ENCODE assay signal across 2 cellular contexts in the genomic region with DNA sequence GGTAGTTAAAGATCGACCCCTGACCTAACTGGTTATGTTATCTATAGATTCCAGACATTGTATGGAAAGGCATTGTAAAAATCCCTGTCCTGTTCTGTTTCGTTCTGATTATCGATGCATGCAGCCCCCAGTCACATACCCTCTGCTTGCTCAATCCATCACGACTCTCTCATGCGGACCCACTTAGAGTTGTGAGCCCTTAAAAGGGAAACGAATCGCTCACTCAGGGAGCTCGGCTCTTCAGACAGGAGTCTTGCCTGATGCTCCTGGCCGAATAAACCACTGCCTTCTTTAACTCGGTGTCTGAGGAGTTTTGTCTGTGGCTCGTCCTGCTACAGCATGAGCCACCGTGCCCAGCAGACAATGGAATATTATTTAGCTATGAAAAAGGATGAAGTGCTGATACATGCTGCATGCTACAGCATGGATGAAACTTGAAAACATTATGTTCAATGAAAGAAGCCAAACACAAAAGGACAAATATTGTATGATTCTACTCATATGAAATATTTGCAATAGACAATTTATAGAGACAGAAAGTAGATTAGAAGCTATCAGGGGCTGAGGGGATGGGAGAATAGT.
TF ChIP-seq lines count a peak whose summit lies in the region.

No MANE protein-coding gene starts in this region.

TF ChIP-seq in GM12878, 131 proteins besides CTCF, POLR2A, EP300 and RAD21:
- TF ChIP-seq JUND (IDR thresholded peaks at IDR 0.05; ENCODE audit: low read depth, low read length) = no peak
- TF ChIP-seq SMC3 (IDR thresholded peaks at IDR 0.05; ENCODE audit: borderline replicate concordance, low read length) = no peak
- no peak for TF ChIP-seq IRF3 (IDR thresholded peaks at IDR 0.05)
- TF ChIP-seq, protein P1, sequence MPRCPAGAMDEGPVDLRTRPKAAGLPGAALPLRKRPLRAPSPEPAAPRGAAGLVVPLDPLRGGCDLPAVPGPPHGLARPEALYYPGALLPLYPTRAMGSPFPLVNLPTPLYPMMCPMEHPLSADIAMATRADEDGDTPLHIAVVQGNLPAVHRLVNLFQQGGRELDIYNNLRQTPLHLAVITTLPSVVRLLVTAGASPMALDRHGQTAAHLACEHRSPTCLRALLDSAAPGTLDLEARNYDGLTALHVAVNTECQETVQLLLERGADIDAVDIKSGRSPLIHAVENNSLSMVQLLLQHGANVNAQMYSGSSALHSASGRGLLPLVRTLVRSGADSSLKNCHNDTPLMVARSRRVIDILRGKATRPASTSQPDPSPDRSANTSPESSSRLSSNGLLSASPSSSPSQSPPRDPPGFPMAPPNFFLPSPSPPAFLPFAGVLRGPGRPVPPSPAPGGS (IDR thresholded peaks at IDR 0.05; ENCODE audit: borderline replicate concordance, insufficient read depth, low read depth, low read length, poor library complexity, severe bottlenecking) = no peak
- no peak for TF ChIP-seq RBBP5 (conservative IDR thresholded peaks at IDR 0.05)
- TF ChIP-seq STAT1 (conservative IDR thresholded peaks at IDR 0.05) = no peak
- no peak for TF ChIP-seq RB1 (IDR thresholded peaks at IDR 0.05; ENCODE audit: borderline replicate concordance)
- TF ChIP-seq NR2C1 (IDR thresholded peaks at IDR 0.05) = no peak
- TF ChIP-seq HDGF (IDR thresholded peaks at IDR 0.05) = no peak
- TF ChIP-seq USF2 (IDR thresholded peaks at IDR 0.05; ENCODE audit: borderline replicate concordance, low read depth, low read length) = no peak
- no peak for TF ChIP-seq TCF3 (IDR thresholded peaks at IDR 0.05; ENCODE audit: borderline replicate concordance, insufficient read depth, low read depth, low read length)
- no peak for TF ChIP-seq ATF7 (IDR thresholded peaks at IDR 0.05; ENCODE audit: low read depth)
- no peak for TF ChIP-seq PAX5 (IDR thresholded peaks at IDR 0.05; ENCODE audit: borderline replicate concordance, low read depth, low read length)
- no peak for TF ChIP-seq SMAD1 (IDR thresholded peaks at IDR 0.05; ENCODE audit: low read depth, partially characterized antibody)
- no peak for TF ChIP-seq FOS (IDR thresholded peaks at IDR 0.05; ENCODE audit: borderline replicate concordance, extremely low read depth, insufficient read length)
- TF ChIP-seq SP1 (IDR thresholded peaks at IDR 0.05; ENCODE audit: low read depth, low read length) = no peak
- TF ChIP-seq BRCA1 (IDR thresholded peaks at IDR 0.05; ENCODE audit: low read depth, low read length) = no peak
- no peak for TF ChIP-seq BMI1 (IDR thresholded peaks at IDR 0.05; ENCODE audit: borderline replicate concordance)
- no peak for TF ChIP-seq E2F4 (IDR thresholded peaks at IDR 0.05; ENCODE audit: low read depth, low read length)

TF ChIP-seq in neural cell, 6 proteins besides CTCF, POLR2A, EP300 and RAD21:
- TF ChIP-seq SMC3 (conservative IDR thresholded peaks at IDR 0.05; ENCODE audit: poor library complexity) = no peak
- no peak for TF ChIP-seq EZH2 (IDR thresholded peaks at IDR 0.05; ENCODE audit: borderline replicate concordance, insufficient read depth, low read length, poor library complexity, severe bottlenecking)
- TF ChIP-seq POLR2AphosphoS5 (IDR thresholded peaks at IDR 0.05) = no peak
- TF ChIP-seq MXI1 (conservative IDR thresholded peaks at IDR 0.05; ENCODE audit: poor library complexity, severe bottlenecking) = no peak
- TF ChIP-seq TAF1 (IDR thresholded peaks at IDR 0.05; ENCODE audit: low read depth) = no peak
- TF ChIP-seq, protein P2, sequence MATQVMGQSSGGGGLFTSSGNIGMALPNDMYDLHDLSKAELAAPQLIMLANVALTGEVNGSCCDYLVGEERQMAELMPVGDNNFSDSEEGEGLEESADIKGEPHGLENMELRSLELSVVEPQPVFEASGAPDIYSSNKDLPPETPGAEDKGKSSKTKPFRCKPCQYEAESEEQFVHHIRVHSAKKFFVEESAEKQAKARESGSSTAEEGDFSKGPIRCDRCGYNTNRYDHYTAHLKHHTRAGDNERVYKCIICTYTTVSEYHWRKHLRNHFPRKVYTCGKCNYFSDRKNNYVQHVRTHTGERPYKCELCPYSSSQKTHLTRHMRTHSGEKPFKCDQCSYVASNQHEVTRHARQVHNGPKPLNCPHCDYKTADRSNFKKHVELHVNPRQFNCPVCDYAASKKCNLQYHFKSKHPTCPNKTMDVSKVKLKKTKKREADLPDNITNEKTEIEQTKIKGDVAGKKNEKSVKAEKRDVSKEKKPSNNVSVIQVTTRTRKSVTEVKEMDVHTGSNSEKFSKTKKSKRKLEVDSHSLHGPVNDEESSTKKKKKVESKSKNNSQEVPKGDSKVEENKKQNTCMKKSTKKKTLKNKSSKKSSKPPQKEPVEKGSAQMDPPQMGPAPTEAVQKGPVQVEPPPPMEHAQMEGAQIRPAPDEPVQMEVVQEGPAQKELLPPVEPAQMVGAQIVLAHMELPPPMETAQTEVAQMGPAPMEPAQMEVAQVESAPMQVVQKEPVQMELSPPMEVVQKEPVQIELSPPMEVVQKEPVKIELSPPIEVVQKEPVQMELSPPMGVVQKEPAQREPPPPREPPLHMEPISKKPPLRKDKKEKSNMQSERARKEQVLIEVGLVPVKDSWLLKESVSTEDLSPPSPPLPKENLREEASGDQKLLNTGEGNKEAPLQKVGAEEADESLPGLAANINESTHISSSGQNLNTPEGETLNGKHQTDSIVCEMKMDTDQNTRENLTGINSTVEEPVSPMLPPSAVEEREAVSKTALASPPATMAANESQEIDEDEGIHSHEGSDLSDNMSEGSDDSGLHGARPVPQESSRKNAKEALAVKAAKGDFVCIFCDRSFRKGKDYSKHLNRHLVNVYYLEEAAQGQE (IDR thresholded peaks at IDR 0.05; ENCODE audit: borderline replicate concordance) = no peak
